ENCODE assay signal across 8 cellular contexts in genomic region chr12:120649442-120650248, GRCh38. TPM values are rescaled to one million over a fixed set of nuclear protein-coding genes. Genes with fewer than 3 reads are reported as not detected.
A peak's percentile ranks its signal among the peaks of the same experiment; 100 is the strongest.
DNase-seq lines count a peak whose midpoint lies in the region; ATAC-seq lines count a peak whose summit lies in the region.

No MANE protein-coding gene starts in this region.

- DNase-seq in D341Med (ENCODE audit: low spot score) (peak; percentile 57), Kasumi-1 (lab: John Stamatoyannopoulos, UW) (peak; percentile 24 to 28), occipital lobe (lab: John Stamatoyannopoulos, UW) (peak; percentile 52), HK-2 (ENCODE audit: unreplicated experiment) (no peak), GF-D8 (lab: John Stamatoyannopoulos, UW) (no peak)
- no peak for DNase-seq in activated CD4-positive, alpha-beta T cell treated with anti-CD3 and anti-CD28 coated beads, Interleukin-2, amount 50 U/mL, for 4 hours

- H3K27ac ChIP-seq in cingulate gyrus (ENCODE audit: low read depth, low read length): peak overlapping the region; percentile 31

- ATAC-seq in HG02885 (IDR thresholded peaks at IDR 0.05; ENCODE audit: poor library complexity, unreplicated experiment): no peak

RNA-seq across cellular contexts. Expression of gene CABP1, which starts 9.2 kb away (rescaled TPM):
- 3.1 TPM for total RNA-seq in occipital lobe

RNA-seq across cellular contexts. Expression of gene MLEC, which starts 37.3 kb away (rescaled TPM):
- 41.5 TPM for total RNA-seq in occipital lobe

Comparison
In these comparisons a context has a peak if more than half of its experiments do, and no peak if none do; other contexts are left out.
1. DNase-seq: peak in D341Med (single experiment), Kasumi-1 (2 of 2) and occipital lobe (single experiment); none in HK-2 (single experiment), activated CD4-positive, alpha-beta T cell treated with anti-CD3 and anti-CD28 coated beads, Interleukin-2, amount 50 U/mL, for 4 hours (0 of 2) and GF-D8 (single experiment).